ENCODE assay signal across 8 cellular contexts in genomic region chr4:152779513-152780266, GRCh38. TPM values are rescaled to one million over a fixed set of nuclear protein-coding genes. Genes with fewer than 3 reads are reported as not detected.
DNase-seq lines count a peak whose midpoint lies in the region; ATAC-seq and FAIRE-seq lines count a peak whose summit lies in the region.

A gene with protein sequence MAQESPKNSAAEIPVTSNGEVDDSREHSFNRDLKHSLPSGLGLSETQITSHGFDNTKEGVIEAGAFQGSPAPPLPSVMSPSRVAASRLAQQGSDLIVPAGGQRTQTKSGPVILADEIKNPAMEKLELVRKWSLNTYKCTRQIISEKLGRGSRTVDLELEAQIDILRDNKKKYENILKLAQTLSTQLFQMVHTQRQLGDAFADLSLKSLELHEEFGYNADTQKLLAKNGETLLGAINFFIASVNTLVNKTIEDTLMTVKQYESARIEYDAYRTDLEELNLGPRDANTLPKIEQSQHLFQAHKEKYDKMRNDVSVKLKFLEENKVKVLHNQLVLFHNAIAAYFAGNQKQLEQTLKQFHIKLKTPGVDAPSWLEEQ (plus strand): TSS chr4:152779954. CDS start chr4:152829634, 49,680 bp downstream.
TIGD4 (minus strand) TSS chr4:152779730; CDS start chr4:152771004, 8,726 bp downstream.

- ATAC-seq in GM21367 (IDR thresholded peaks at IDR 0.05; ENCODE audit: unreplicated experiment) = peak; percentile 89

- FAIRE-seq in HTR-8/SVneo (lab: Jason Lieb, UNC) (peak; percentile 99), endometrium (lab: Jason Lieb, UNC) (peak; percentile 95)

- H3K36me3 ChIP-seq in mesodermal cell (ENCODE audit: control insufficient read depth, insufficient read depth, low read length) = peaks cover 4% of the 10 kb centered on the region

- H3K4me3 ChIP-seq in mesodermal cell (ENCODE audit: extremely low read depth, insufficient read depth, low read length, poor library complexity, severe bottlenecking) = peak within 1 kb of the TSS; percentile 73

- peaks cover 3% of the 10 kb centered on the region for H3K4me1 ChIP-seq in mesodermal cell (ENCODE audit: control insufficient read depth, insufficient read depth, low read length, poor library complexity, severe bottlenecking)

- peak; percentile 96 for DNase-seq in Caki2 (ENCODE audit: low read depth)
- peak; percentile 96 for DNase-seq in HTR-8/SVneo (ENCODE audit: insufficient read length, low spot score)
- DNase-seq in NOMO-1 treated with DMSO at 0.1 percent for 48 hours (lab: John Stamatoyannopoulos, UW; ENCODE audit: unreplicated experiment) = peak; percentile 93
- DNase-seq in activated CD8-positive, alpha-beta memory T cell treated with anti-CD3 and anti-CD28 coated beads, Interleukin-2, amount 50 U/mL, for 1 hour (ENCODE audit: extremely low read depth) = peak; percentile 63
- DNase-seq in stimulated activated CD8-positive, alpha-beta memory T cell treated with anti-CD3 and anti-CD28 coated beads, Interleukin-15, amount 100 ng/mL, for 4 hours (ENCODE audit: low read depth in 2 of 2) = peak; percentile 88 to 89

- WGBS in mesodermal cell (ENCODE audit: insufficient coverage in 2 of 2), 2 experiments = 0% methylated on average over 39 to 43 of the region's 55 CpGs

- H3K27ac ChIP-seq in mesodermal cell (ENCODE audit: low read depth, low read length, severe bottlenecking) = peak within 1 kb of the TSS; percentile 96

- no peaks in the 10 kb centered on the region for H3K9me3 ChIP-seq in mesodermal cell (ENCODE audit: control insufficient read depth, low read length)

- in situ Hi-C loops in Caki2 (cut with HindIII; ENCODE audit: low pct_unique_long_range_greater_than_20kb, low sequenced_read_pairs) = no loop called here

RNA-seq across cellular contexts. Expression of the first gene that starts in this region (rescaled TPM):
- 35.8 and 39.1 TPM in 2 replicates for total RNA-seq in Caki2 (2014; rRNA removed; shearing (Covaris generic); ENCODE audit: low replicate concordance)
- 31.4 TPM for polyA plus RNA-seq in mesodermal cell (2013, experiment 1 of 2)
- 40.9 TPM for polyA plus RNA-seq in mesodermal cell (2013, experiment 2 of 2)

RNA-seq across cellular contexts. Expression of gene TIGD4, which starts in this region (rescaled TPM):
- 0.17 TPM in 1 of 2 replicates, not detected in the other for total RNA-seq in Caki2 (2014; rRNA removed; shearing (Covaris generic); ENCODE audit: low replicate concordance)
- 0.92 TPM for polyA plus RNA-seq in mesodermal cell (2013, experiment 1 of 2)
- polyA plus RNA-seq in mesodermal cell (2013, experiment 2 of 2) = 1.4 TPM

Comparison
In these comparisons a context has a peak if more than half of its experiments do, and no peak if none do; other contexts are left out.
1. Peak in every context shown above with its lines: DNase-seq, ATAC-seq, H3K4me3 ChIP-seq and H3K27ac ChIP-seq.